In genomic region chr12:43004908-43005307, GRCh38 we compare ENCODE assay signal across 22 cellular contexts.
DNase-seq lines count a peak whose midpoint lies in the region; ATAC-seq and TF ChIP-seq lines count a peak whose summit lies in the region.
"Had no signal": no experiment of that assay in that cellular context is flagged by ENCODE, and none has a peak within 500 bp of the region (broad histone marks: within the 10 kb centered on the region; RNA-seq: fewer than 3 reads in every experiment).

No MANE protein-coding gene starts in this region.

- H3K9me3 Mint-ChIP-seq in type B pancreatic cell = no peaks in the 10 kb centered on the region
- H3K9me3 Mint-ChIP-seq: activated naive CD8-positive, alpha-beta T cell treated with anti-CD3 and anti-CD28 coated beads, Interleukin-2, amount 50 U/mL, for 24 hours; activated T-cell treated with anti-CD3 and anti-CD28 coated beads, Interleukin-2, amount 50 U/mL, for 24 hours had no signal

- H3K9me3 ChIP-seq in SK-N-SH = no peaks in the 10 kb centered on the region
- H3K9me3 ChIP-seq in smooth muscle cell (replicated peaks; ENCODE audit: low read depth) = peaks cover 3% of the 10 kb centered on the region
- no peaks in the 10 kb centered on the region for H3K9me3 ChIP-seq in hepatocyte (ENCODE audit: low read depth)
- H3K9me3 ChIP-seq: right atrium auricular region had no signal

- H3K9me2 ChIP-seq in SK-N-SH (no peaks in the 10 kb centered on the region), hepatocyte (replicated peaks; ENCODE audit: insufficient read depth) (no peaks in the 10 kb centered on the region)

- no peaks in the 10 kb centered on the region for H3K27me3 Mint-ChIP-seq in type B pancreatic cell
- H3K27me3 Mint-ChIP-seq: activated naive CD8-positive, alpha-beta T cell treated with anti-CD3 and anti-CD28 coated beads, Interleukin-2, amount 50 U/mL, for 24 hours; activated T-cell treated with anti-CD3 and anti-CD28 coated beads, Interleukin-2, amount 50 U/mL, for 24 hours; central memory CD8-positive, alpha-beta T cell had no signal

- TF ChIP-seq CTCF in SK-N-SH (IDR thresholded peaks at IDR 0.05) = no peak
- TF ChIP-seq CTCF in smooth muscle cell (IDR thresholded peaks at IDR 0.05; ENCODE audit: borderline replicate concordance, insufficient read depth, poor library complexity, severe bottlenecking) = no peak
- no peak for TF ChIP-seq CTCF in hepatocyte (IDR thresholded peaks at IDR 0.05; ENCODE audit: poor library complexity)
- no peak for TF ChIP-seq CTCF in type B pancreatic cell (conservative IDR thresholded peaks at IDR 0.05)

- no peaks in the 10 kb centered on the region for H3K79me2 ChIP-seq in SK-N-SH (ENCODE audit: insufficient read depth)
- no peaks in the 10 kb centered on the region for H3K79me2 ChIP-seq in smooth muscle cell (ENCODE audit: low read depth)
- H3K79me2 ChIP-seq in hepatocyte = no peaks in the 10 kb centered on the region

- peaks cover 18% of the 10 kb centered on the region for H3K4me1 Mint-ChIP-seq in type B pancreatic cell (ENCODE audit: unreplicated experiment)
- H3K4me1 Mint-ChIP-seq: activated naive CD8-positive, alpha-beta T cell treated with anti-CD3 and anti-CD28 coated beads, Interleukin-2, amount 50 U/mL, for 24 hours; central memory CD8-positive, alpha-beta T cell; stimulated activated effector memory CD8-positive, alpha-beta T cell treated with anti-CD3 and anti-CD28 coated beads, Interleukin-12 subunit alpha, Interleukin-12 subunit beta, amount 100 ng/mL, for 72 hours had no signal

- no peak for ATAC-seq in SK-N-SH treated with all-trans-retinoic acid at 6 μM for 48 hours
- ATAC-seq: activated naive CD8-positive, alpha-beta T cell treated with anti-CD3 and anti-CD28 coated beads, Interleukin-2, amount 50 U/mL, for 24 hours; stimulated activated effector memory CD8-positive, alpha-beta T cell treated with anti-CD3 and anti-CD28 coated beads, Interleukin-12 subunit alpha, Interleukin-12 subunit beta, amount 100 ng/mL, for 72 hours had no signal

- WGBS in SK-N-SH (ENCODE audit: low lambda C conversion rate) = 40% methylated on average over 6 of the region's 6 CpGs
- 39% methylated on average over 6 of the region's 6 CpGs for WGBS in smooth muscle cell (ENCODE audit: low lambda C conversion rate)
- 49% methylated on average over 6 of the region's 6 CpGs for WGBS in hepatocyte (ENCODE audit: low lambda C conversion rate, missing lambda C conversion rate)

- no peak overlapping the region for H3K4me3 ChIP-seq in SK-N-SH (ENCODE audit: low read depth in 2 of 2, low read length in 1 of 2)
- H3K4me3 ChIP-seq in smooth muscle cell = no peak overlapping the region
- no peak overlapping the region for H3K4me3 ChIP-seq in hepatocyte
- H3K4me3 ChIP-seq: right atrium auricular region had no signal

- CTCF ChIA-PET in SK-N-SH (lab: Yijun Ruan, JAX) = no interaction called here

- H4K20me1 ChIP-seq in SK-N-SH (ENCODE audit: insufficient read depth) (no peaks in the 10 kb centered on the region), smooth muscle cell (ENCODE audit: low read depth) (no peaks in the 10 kb centered on the region), hepatocyte (ENCODE audit: insufficient read depth, poor library complexity, severe bottlenecking) (no peaks in the 10 kb centered on the region)

- H3K36me3 Mint-ChIP-seq in type B pancreatic cell = no peaks in the 10 kb centered on the region
- H3K36me3 Mint-ChIP-seq: stimulated activated effector memory CD8-positive, alpha-beta T cell treated with anti-CD3 and anti-CD28 coated beads, Interleukin-12 subunit alpha, Interleukin-12 subunit beta, amount 100 ng/mL, for 72 hours had no signal

- H3K4me1 ChIP-seq in SK-N-SH (ENCODE audit: control insufficient read depth in 1 of 2, insufficient read depth in 2 of 2, low read depth in 1 of 2, low read length in 1 of 2) (peaks cover 0 to 5% of the 10 kb centered on the region in 2 experiments; a peak in 2 of 4 replicates), smooth muscle cell (ENCODE audit: low read depth) (peaks cover 7% of the 10 kb centered on the region), hepatocyte (ENCODE audit: insufficient read depth) (peaks cover 7% of the 10 kb centered on the region)
- H3K4me1 ChIP-seq: right atrium auricular region had no signal

- H3K27ac ChIP-seq in SK-N-SH (ENCODE audit: low read depth in 2 of 2, low read length in 1 of 2) (peak overlapping the region in 1 of 2 experiments; percentile 28; a peak in 1 of 4 replicates), smooth muscle cell (ENCODE audit: low read depth) (no peak overlapping the region), hepatocyte (no peak overlapping the region)
- H3K27ac ChIP-seq: C4-2B, right atrium auricular region, spleen had no signal

- POLR2A ChIA-PET in SK-N-SH (lab: Yijun Ruan, JAX) = no interaction called here

- TF ChIP-seq RAD21 in SK-N-SH (IDR thresholded peaks at IDR 0.05; ENCODE audit: low read length) = no peak

- H3K27me3 ChIP-seq in SK-N-SH (ENCODE audit: insufficient read depth) (no peaks in the 10 kb centered on the region), smooth muscle cell (ENCODE audit: low read depth) (no peaks in the 10 kb centered on the region), hepatocyte (no peaks in the 10 kb centered on the region)
- H3K27me3 ChIP-seq: right atrium auricular region, spleen had no signal

- no peak overlapping the region for H3K4me3 Mint-ChIP-seq in type B pancreatic cell
- H3K4me3 Mint-ChIP-seq: activated naive CD8-positive, alpha-beta T cell treated with anti-CD3 and anti-CD28 coated beads, Interleukin-2, amount 50 U/mL, for 24 hours; activated T-cell treated with anti-CD3 and anti-CD28 coated beads, Interleukin-2, amount 50 U/mL, for 24 hours; central memory CD8-positive, alpha-beta T cell; stimulated activated effector memory CD8-positive, alpha-beta T cell treated with anti-CD3 and anti-CD28 coated beads, Interleukin-12 subunit alpha, Interleukin-12 subunit beta, amount 100 ng/mL, for 72 hours had no signal

- H2AFZ ChIP-seq in SK-N-SH (ENCODE audit: low read depth) (no peak overlapping the region), smooth muscle cell (ENCODE audit: low read depth) (peak overlapping the region; percentile 83), hepatocyte (no peak overlapping the region)

- no peaks in the 10 kb centered on the region for H3F3A ChIP-seq in SK-N-SH (replicated peaks; ENCODE audit: insufficient read depth)
- H3F3A ChIP-seq in smooth muscle cell (ENCODE audit: low read depth) = no peaks in the 10 kb centered on the region

- H3K9ac ChIP-seq in SK-N-SH (no peak overlapping the region), smooth muscle cell (ENCODE audit: low read depth) (no peak overlapping the region)

- H3K4me2 ChIP-seq in SK-N-SH (no peak overlapping the region), smooth muscle cell (peak overlapping the region; percentile 15), hepatocyte (no peak overlapping the region)

- DNase-seq in SK-N-SH (peak; percentile 20), RPMI7951 (ENCODE audit: low read depth) (peak; percentile 24), foreskin melanocyte (peak; percentile 16), smooth muscle cell (lab: John Stamatoyannopoulos, UW; ENCODE audit: unreplicated experiment) (no peak), hepatocyte (ENCODE audit: low spot score) (no peak), NCI-H510A (lab: John Stamatoyannopoulos, UW) (no peak), type B pancreatic cell (ENCODE audit: extremely low spot score, unreplicated experiment) (no peak)
- DNase-seq: activated CD8-positive, alpha-beta memory T cell treated with anti-CD3 and anti-CD28 coated beads for 24 hours; activated gamma-delta T cell treated with Interleukin-2 at 50 U/mL for 16 hours; activated naive CD8-positive, alpha-beta T cell treated with anti-CD3 and anti-CD28 coated beads, Interleukin-2, amount 50 U/mL, for 24 hours; activated T-cell treated with anti-CD3 and anti-CD28 coated beads, Interleukin-2, amount 50 U/mL, for 24 hours; EL; NCI-H1436 treated with DMSO at 0.1 percent for 48 hours; NCI-H748 treated with DMSO at 0.1 percent for 48 hours; spleen; stimulated activated CD4-positive, alpha-beta T cell treated with anti-CD3 and anti-CD28 coated beads, Interleukin-2, amount 100 ng/mL, for 48 hours; T1000 had no signal

- H3K36me3 ChIP-seq in SK-N-SH (replicated peaks in 1 of 2; ENCODE audit: control insufficient read depth in 1 of 2, insufficient read depth in 2 of 2, low read length in 1 of 2) (no peaks in the 10 kb centered on the region), smooth muscle cell (ENCODE audit: low read depth) (no peaks in the 10 kb centered on the region), hepatocyte (replicated peaks; ENCODE audit: insufficient read depth, low read depth) (no peaks in the 10 kb centered on the region)
- H3K36me3 ChIP-seq: right atrium auricular region, spleen had no signal

- no peak overlapping the region for H3K27ac Mint-ChIP-seq in type B pancreatic cell
- H3K27ac Mint-ChIP-seq: activated naive CD8-positive, alpha-beta T cell treated with anti-CD3 and anti-CD28 coated beads, Interleukin-2, amount 50 U/mL, for 24 hours; activated T-cell treated with anti-CD3 and anti-CD28 coated beads, Interleukin-2, amount 50 U/mL, for 24 hours; stimulated activated effector memory CD8-positive, alpha-beta T cell treated with anti-CD3 and anti-CD28 coated beads, Interleukin-12 subunit alpha, Interleukin-12 subunit beta, amount 100 ng/mL, for 72 hours had no signal

- TF ChIP-seq EP300 in SK-N-SH (IDR thresholded peaks at IDR 0.05; ENCODE audit: borderline replicate concordance in 1 of 2, low read depth in 1 of 2, low read length in 1 of 2) = no peak; a peak in 1 of 4 replicates

TF ChIP-seq in SK-N-SH, 30 proteins besides CTCF, POLR2A, EP300 and RAD21 (continues in another document):
- TF ChIP-seq SIN3A (IDR thresholded peaks at IDR 0.05; ENCODE audit: borderline replicate concordance, low read depth, low read length) = no peak
- TF ChIP-seq, protein P1, sequence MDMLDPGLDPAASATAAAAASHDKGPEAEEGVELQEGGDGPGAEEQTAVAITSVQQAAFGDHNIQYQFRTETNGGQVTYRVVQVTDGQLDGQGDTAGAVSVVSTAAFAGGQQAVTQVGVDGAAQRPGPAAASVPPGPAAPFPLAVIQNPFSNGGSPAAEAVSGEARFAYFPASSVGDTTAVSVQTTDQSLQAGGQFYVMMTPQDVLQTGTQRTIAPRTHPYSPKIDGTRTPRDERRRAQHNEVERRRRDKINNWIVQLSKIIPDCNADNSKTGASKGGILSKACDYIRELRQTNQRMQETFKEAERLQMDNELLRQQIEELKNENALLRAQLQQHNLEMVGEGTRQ (IDR thresholded peaks at IDR 0.05; ENCODE audit: borderline replicate concordance, low read depth, low read length) = no peak

TF ChIP-seq in SK-N-SH treated with all-trans-retinoic acid at 6 μM for 48 hours, 23 proteins besides CTCF, POLR2A, EP300 and RAD21 (continues in another document):
- TF ChIP-seq GLIS3 (CRISPR knock-in tag; IDR thresholded peaks at IDR 0.05) = no peak
- no peak for TF ChIP-seq PPARA (CRISPR knock-in tag; IDR thresholded peaks at IDR 0.05; ENCODE audit: borderline replicate concordance)
- no peak for TF ChIP-seq ISL1 (CRISPR knock-in tag; IDR thresholded peaks at IDR 0.05)
- TF ChIP-seq ZNF70 (CRISPR knock-in tag; IDR thresholded peaks at IDR 0.05) = no peak

Comparison
In these comparisons a context has a peak if more than half of its experiments do, and no peak if none do; other contexts are left out.
1. DNase-seq: peak in SK-N-SH (single experiment), RPMI7951 (single experiment) and foreskin melanocyte (single experiment); none in smooth muscle cell (single experiment), hepatocyte (single experiment), NCI-H510A (single experiment) and type B pancreatic cell (single experiment).